19 cellular contexts compared by ENCODE assay signal in the genomic region with DNA sequence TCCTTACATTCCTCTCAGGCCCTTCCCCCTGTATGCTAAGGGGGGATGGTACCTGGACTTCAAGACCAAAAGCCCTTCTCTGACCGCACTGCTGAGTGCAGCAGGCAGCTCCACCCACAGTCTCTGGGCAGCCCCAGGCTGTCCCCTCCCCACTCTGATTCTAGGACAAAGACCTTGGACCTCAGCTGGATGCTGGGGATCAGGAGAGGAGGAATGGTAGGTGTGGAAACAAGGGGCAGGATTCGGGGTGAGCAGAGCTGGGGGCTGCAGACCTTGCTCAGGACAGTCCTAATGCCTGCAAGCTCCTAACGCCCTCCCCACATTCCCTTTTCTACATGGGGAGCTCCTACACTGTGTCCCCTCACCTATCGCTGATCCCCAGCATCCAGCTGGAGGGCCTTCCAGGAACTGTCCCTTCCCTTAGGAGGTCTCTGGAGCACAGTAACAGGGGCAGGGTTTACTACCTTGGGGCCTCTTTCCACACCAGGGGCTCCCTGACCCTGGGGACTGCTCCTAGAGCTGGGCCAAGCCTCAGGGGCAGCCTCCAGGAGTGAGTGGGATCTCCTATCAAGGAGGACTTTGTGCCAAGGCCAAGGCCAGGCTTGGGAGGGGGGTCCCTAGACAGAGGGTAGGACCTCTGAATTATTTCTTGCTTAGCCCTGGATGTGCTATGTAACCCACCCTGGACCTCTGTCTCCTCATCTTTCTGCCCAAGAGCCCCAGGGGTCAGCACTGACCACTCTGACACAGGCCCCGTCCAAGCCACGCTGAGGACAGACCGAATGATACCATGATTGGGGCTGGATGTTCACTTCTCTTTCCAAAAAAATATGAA. TPM values are rescaled to one million over a fixed set of nuclear protein-coding genes. Genes with fewer than 3 reads are reported as not detected.
"Had no signal": no experiment of that assay in that cellular context is flagged by ENCODE, and none has a peak within 500 bp of the region (broad histone marks: within the 10 kb centered on the region; RNA-seq: fewer than 3 reads in every experiment).

No MANE protein-coding gene starts in this region.

- H3K27me3 ChIP-seq: breast epithelium, gastrocnemius medialis, heart right ventricle, transverse colon had no signal

- H3K27ac Mint-ChIP-seq: T-helper 2 cell treated with Interferon-gamma antibody and Interleukin-4, amounts not matched to agents 5 μg/mL and 100 μg/mL, for 36 hours had no signal

- H3K9me3 Mint-ChIP-seq: T-helper 2 cell treated with Interferon-gamma antibody and Interleukin-4, amounts not matched to agents 5 μg/mL and 100 μg/mL, for 36 hours had no signal

- H3K27ac ChIP-seq: breast epithelium, gastrocnemius medialis, heart right ventricle, prostate gland, transverse colon had no signal

- H3K36me3 ChIP-seq: breast epithelium, gastrocnemius medialis, heart right ventricle, prostate gland, transverse colon had no signal

- H3K4me3 ChIP-seq: breast epithelium, gastrocnemius medialis, heart right ventricle, prostate gland, transverse colon had no signal

- DNase-seq: activated CD4-positive, alpha-beta T cell treated with anti-CD3 and anti-CD28 coated beads, Interleukin-2, amount 50 U/mL, for 1 hour; activated CD8-positive, alpha-beta memory T cell treated with anti-CD3 and anti-CD28 coated beads for 24 hours; activated naive CD4-positive, alpha-beta T cell treated with Interleukin-2 at 50 U/mL for 16 hours; anterior cingulate cortex; gastrocnemius medialis; heart right ventricle; small intestine; stimulated activated CD4-positive, alpha-beta T cell treated with anti-CD3 and anti-CD28 coated beads, Interleukin-4, amount 100 ng/mL, for 24 hours; stimulated activated naive CD4-positive, alpha-beta T cell treated with Interleukin-2 at 50 U/mL for 16 hours; transverse colon had no signal

- H3K9me3 ChIP-seq: breast epithelium, gastrocnemius medialis, heart right ventricle, prostate gland, transverse colon had no signal

- H3K4me1 ChIP-seq: breast epithelium, gastrocnemius medialis, prostate gland had no signal

- ATAC-seq: activated CD4-positive, CD25-positive, alpha-beta regulatory T cell treated with anti-CD3 and anti-CD28 coated beads, Interleukin-2, amount 50 U/mL, for 24 hours; gastrocnemius medialis; heart right ventricle; right cardiac atrium had no signal

- H3K4me3 Mint-ChIP-seq: T-helper 2 cell treated with Interferon-gamma antibody and Interleukin-4, amounts not matched to agents 5 μg/mL and 100 μg/mL, for 36 hours had no signal

RNA-seq across cellular contexts. Expression of a gene that starts 5.6 kb away (rescaled TPM):
- total RNA-seq: cerebellum, dermis microvascular lymphatic vessel endothelial cell, heart right ventricle, myocyte, right cardiac atrium had no signal

RNA-seq across cellular contexts. Expression of a gene that starts 50.4 kb away (rescaled TPM):
- total RNA-seq: dermis microvascular lymphatic vessel endothelial cell, epithelial cell of proximal tubule had no signal
